ENCODE assay signal across 7 cellular contexts in genomic region chr12:68792952-68793351, GRCh38. TPM values are rescaled to one million over a fixed set of nuclear protein-coding genes. Genes with fewer than 3 reads are reported as not detected.
A peak's percentile ranks its signal among the peaks of the same experiment; 100 is the strongest.
DNase-seq lines count a peak whose midpoint lies in the region; ATAC-seq and TF ChIP-seq lines count a peak whose summit lies in the region.

No MANE protein-coding gene starts in this region.

- no peak for TF ChIP-seq CTCF in GM10248 (IDR thresholded peaks at IDR 0.05; ENCODE audit: control extremely low read depth, extremely low read depth, low read depth, missing control alignments)
- no peak for TF ChIP-seq CTCF in type B pancreatic cell (conservative IDR thresholded peaks at IDR 0.05)

- H3K27me3 Mint-ChIP-seq in type B pancreatic cell: no peaks in the 10 kb centered on the region

- H3K36me3 Mint-ChIP-seq in type B pancreatic cell: no peaks in the 10 kb centered on the region

- CTCF ChIA-PET in GM10248 (lab: Yijun Ruan, JAX): interaction anchor here (0.8 to 5.2 kb wide), 4 partner anchors 11 to 16 kb away, joined by 3 to 26 read pairs (median 4); partner anchors contain the start of gene MDM2

- ATAC-seq in GM19438 (IDR thresholded peaks at IDR 0.05; ENCODE audit: low read depth, unreplicated experiment) (peak; percentile 90), HG03378 (IDR thresholded peaks at IDR 0.05; ENCODE audit: unreplicated experiment) (peak; percentile 96)

- no peak overlapping the region for H3K27ac Mint-ChIP-seq in type B pancreatic cell

- DNase-seq in GM10248 (ENCODE audit: extremely low spot score) (peak; percentile 70), RPMI7951 (ENCODE audit: low read depth) (peak; percentile 50), fibroblast of peridontal ligament (ENCODE audit: extremely low read depth) (peak; percentile 18), type B pancreatic cell (ENCODE audit: extremely low spot score, unreplicated experiment) (no peak)
- no peak for DNase-seq in activated CD4-positive, CD25-positive, alpha-beta regulatory T cell (lab: John Stamatoyannopoulos, UW)

- POLR2A ChIA-PET in GM10248 (lab: Yijun Ruan, JAX): no interaction called here

- H3K4me1 Mint-ChIP-seq in type B pancreatic cell (ENCODE audit: unreplicated experiment): no peaks in the 10 kb centered on the region

- no peaks in the 10 kb centered on the region for H3K9me3 Mint-ChIP-seq in type B pancreatic cell

- no peak overlapping the region for H3K4me3 Mint-ChIP-seq in type B pancreatic cell

RNA-seq across cellular contexts. Expression of gene MDM2, which starts 15.0 kb away (rescaled TPM):
- 17.5 and 24.2 TPM in 2 replicates for total RNA-seq in RPMI7951 (2014; rRNA removed; shearing (Covaris generic))
- total RNA-seq in type B pancreatic cell (ENCODE audit: low replicate concordance): 162 and 299 TPM in 2 replicates

RNA-seq across cellular contexts. Expression of gene SLC35E3, which starts 47.0 kb away (rescaled TPM):
- total RNA-seq in RPMI7951 (2014; rRNA removed; shearing (Covaris generic)): 1.8 and 2.4 TPM in 2 replicates
- total RNA-seq in type B pancreatic cell (ENCODE audit: low replicate concordance): 10.1 and 10.7 TPM in 2 replicates

Comparison
In these comparisons a context has a peak if more than half of its experiments do, and no peak if none do; other contexts are left out.
1. DNase-seq: peak in GM10248 (single experiment), RPMI7951 (single experiment) and fibroblast of peridontal ligament (single experiment); none in type B pancreatic cell (single experiment) and activated CD4-positive, CD25-positive, alpha-beta regulatory T cell (0 of 4).